In genomic region chr15:76170426-76170800, GRCh38 we compare ENCODE assay signal across 17 cellular contexts.
"Had no signal": no experiment of that assay in that cellular context is flagged by ENCODE, and none has a peak within 500 bp of the region (broad histone marks: within the 10 kb centered on the region; RNA-seq: fewer than 3 reads in every experiment).

No MANE protein-coding gene starts in this region.

- H3K27ac ChIP-seq: cardiac muscle cell, colonic mucosa, prostate gland, right lobe of liver had no signal

- H3K27me3 Mint-ChIP-seq: activated CD4-positive, alpha-beta T cell treated with anti-CD3 and anti-CD28 coated beads, Interleukin-2, amount 10 ng/mL, durations not matched to agents 7 days and 5 days had no signal

- H3K27ac Mint-ChIP-seq: activated CD4-positive, alpha-beta T cell treated with anti-CD3 and anti-CD28 coated beads, Interleukin-2, amount 10 ng/mL, durations not matched to agents 7 days and 5 days; natural killer cell; stimulated activated naive CD8-positive, alpha-beta T cell treated with anti-CD3 and anti-CD28 coated beads, Interleukin-15, amount 100 ng/mL, for 72 hours; T-helper 17 cell had no signal

- H3K36me3 ChIP-seq: cardiac muscle cell, colonic mucosa, prostate gland, right lobe of liver, tibial artery had no signal

- H3K36me3 Mint-ChIP-seq: natural killer cell had no signal

- ATAC-seq: natural killer cell; stimulated activated naive CD8-positive, alpha-beta T cell treated with anti-CD3 and anti-CD28 coated beads, Interleukin-15, amount 100 ng/mL, for 72 hours; T-helper 17 cell had no signal

- DNase-seq: activated CD4-positive, alpha-beta T cell treated with anti-CD3 and anti-CD28 coated beads, Interleukin-2, amount 10 ng/mL, durations not matched to agents 7 days and 5 days; activated CD4-positive, CD25-positive, alpha-beta regulatory T cell; activated CD8-positive, alpha-beta memory T cell treated with anti-CD3 and anti-CD28 coated beads for 24 hours; activated naive CD4-positive, alpha-beta T cell treated with Interleukin-2 at 50 U/mL for 16 hours; colonic mucosa; effector memory CD4-positive, alpha-beta T cell; natural killer cell; nucleus accumbens; right lobe of liver; stimulated activated CD4-positive, alpha-beta T cell treated with anti-CD3 and anti-CD28 coated beads, Interleukin-4, amount 100 ng/mL, for 4 hours; stimulated activated naive CD8-positive, alpha-beta T cell treated with anti-CD3 and anti-CD28 coated beads, Interleukin-15, amount 100 ng/mL, for 72 hours; T-helper 17 cell; tibial artery had no signal

- H3K4me1 ChIP-seq: colonic mucosa, prostate gland, right lobe of liver had no signal

- H3K9me3 Mint-ChIP-seq: activated CD4-positive, alpha-beta T cell treated with anti-CD3 and anti-CD28 coated beads, Interleukin-2, amount 10 ng/mL, durations not matched to agents 7 days and 5 days; natural killer cell; stimulated activated naive CD8-positive, alpha-beta T cell treated with anti-CD3 and anti-CD28 coated beads, Interleukin-15, amount 100 ng/mL, for 72 hours had no signal

- H3K4me3 Mint-ChIP-seq: activated CD4-positive, alpha-beta T cell treated with anti-CD3 and anti-CD28 coated beads, Interleukin-2, amount 10 ng/mL, durations not matched to agents 7 days and 5 days; natural killer cell; stimulated activated naive CD8-positive, alpha-beta T cell treated with anti-CD3 and anti-CD28 coated beads, Interleukin-15, amount 100 ng/mL, for 72 hours; T-helper 17 cell had no signal

- FAIRE-seq: TTC549 had no signal

- H3K27me3 ChIP-seq: cardiac muscle cell, colonic mucosa, right lobe of liver, tibial artery had no signal

- H3K4me1 Mint-ChIP-seq: activated CD4-positive, alpha-beta T cell treated with anti-CD3 and anti-CD28 coated beads, Interleukin-2, amount 10 ng/mL, durations not matched to agents 7 days and 5 days; natural killer cell; stimulated activated naive CD8-positive, alpha-beta T cell treated with anti-CD3 and anti-CD28 coated beads, Interleukin-15, amount 100 ng/mL, for 72 hours had no signal

- H3K4me3 ChIP-seq: cardiac muscle cell, colonic mucosa, lung, prostate gland, right lobe of liver, tibial artery had no signal

- H3K9me3 ChIP-seq: colonic mucosa, prostate gland, right lobe of liver, tibial artery had no signal
